ENCODE assay signal across 10 cellular contexts in the genomic region with DNA sequence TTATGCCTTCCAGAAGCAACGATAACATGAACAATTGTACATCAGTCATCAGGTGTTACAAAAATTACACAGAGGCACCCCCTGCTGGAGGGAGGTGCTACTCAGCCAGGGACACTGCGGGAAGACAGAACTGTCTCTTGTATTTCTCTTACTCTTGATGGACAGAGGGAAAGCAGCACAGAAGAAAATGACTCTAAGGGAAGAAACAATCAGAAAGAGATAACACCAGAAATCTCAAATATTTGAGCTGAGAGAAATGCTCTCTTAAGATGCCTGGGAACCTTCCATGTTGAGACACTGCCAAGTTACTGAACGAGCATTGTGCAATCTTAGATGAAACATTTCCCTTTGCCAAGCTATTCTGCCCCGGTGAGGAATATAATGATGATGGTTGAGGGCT.
DNase-seq lines count a peak whose midpoint lies in the region; FAIRE-seq and TF ChIP-seq lines count a peak whose summit lies in the region.
"Had no signal": no experiment of that assay in that cellular context is flagged by ENCODE, and none has a peak within 500 bp of the region (broad histone marks: within the 10 kb centered on the region; RNA-seq: fewer than 3 reads in every experiment).

No MANE protein-coding gene starts in this region.

- WGBS in thyroid gland, 2 donors = 48 to 64% methylated on average over 4 of the region's 4 CpGs

- no peak overlapping the region for H3K4me3 ChIP-seq in GM12875 (ENCODE audit: low read depth, low read length)
- no peak overlapping the region for H3K4me3 ChIP-seq in foreskin fibroblast (ENCODE audit: low read depth in 1 of 2, low read length in 2 of 2)
- H3K4me3 ChIP-seq in thyroid gland (replicated peaks in 1 of 3) = no peak overlapping the region
- H3K4me3 ChIP-seq: Peyer's patch had no signal

- H3K27ac ChIP-seq in thyroid gland = no peak overlapping the region
- H3K27ac ChIP-seq: Peyer's patch had no signal

- no peaks in the 10 kb centered on the region for H3K4me1 ChIP-seq in thyroid gland
- H3K4me1 ChIP-seq: Peyer's patch had no signal

- no peaks in the 10 kb centered on the region for H3K9me3 ChIP-seq in thyroid gland
- H3K9me3 ChIP-seq: Peyer's patch had no signal

- no peak for TF ChIP-seq POLR2A in thyroid gland (IDR thresholded peaks at IDR 0.05)

- DNase-seq in AG08395 (ENCODE audit: low spot score) (peak; percentile 72), RCC 7860 (ENCODE audit: low spot score) (peak; percentile 16), foreskin fibroblast (peak; percentile 25 to 47), NCI-H2227 treated with DMSO at 0.1 percent for 48 hours (lab: John Stamatoyannopoulos, UW) (no peak), thyroid gland (no peak), hypothalamus (lab: John Stamatoyannopoulos, UW) (no peak), COR-L47 (lab: John Stamatoyannopoulos, UW) (no peak)
- DNase-seq: Peyer's patch; stimulated activated CD4-positive, alpha-beta T cell treated with anti-CD3 and anti-CD28 coated beads, Interleukin-1b, Interleukin-23, amount 100 ng/mL, for 48 hours had no signal

- FAIRE-seq in RCC 7860 (lab: Jason Lieb, UNC) = no peak

- H3K36me3 ChIP-seq in thyroid gland = no peaks in the 10 kb centered on the region
- H3K36me3 ChIP-seq: Peyer's patch had no signal

- intact Hi-C loops in thyroid gland (cut with DNase I) = no loop called here

- H3K27me3 ChIP-seq in thyroid gland = no peaks in the 10 kb centered on the region
- H3K27me3 ChIP-seq: Peyer's patch had no signal

- 0 out of 2 replicates have a peak, but pooled peaks have one; percentile 22 for TF ChIP-seq CTCF in GM12875 (IDR thresholded peaks at IDR 0.05; ENCODE audit: borderline replicate concordance, insufficient read depth, low read depth, low read length)
- TF ChIP-seq CTCF in foreskin fibroblast (IDR thresholded peaks at IDR 0.05; ENCODE audit: low read depth, low read length) = peak; percentile 67
- TF ChIP-seq CTCF in thyroid gland (IDR thresholded peaks at IDR 0.05) = no peak

Comparison
In these comparisons a context has a peak if more than half of its experiments do, and no peak if none do; other contexts are left out.
1. DNase-seq: peak in AG08395 (single experiment), RCC 7860 (single experiment) and foreskin fibroblast (2 of 2); none in NCI-H2227 treated with DMSO at 0.1 percent for 48 hours (single experiment), thyroid gland (0 of 2), hypothalamus (0 of 51) and COR-L47 (single experiment).
2. CTCF ChIP-seq: peak in GM12875 (single experiment) and foreskin fibroblast (single experiment); none in thyroid gland (0 of 6).